In genomic region chr4:185512516-185512915, GRCh38 we compare ENCODE assay signal across 16 cellular contexts. TPM values are rescaled to one million over a fixed set of nuclear protein-coding genes. Genes with fewer than 3 reads are reported as not detected.
DNase-seq lines count a peak whose midpoint lies in the region; ATAC-seq, FAIRE-seq and TF ChIP-seq lines count a peak whose summit lies in the region.
"Had no signal": no experiment of that assay in that cellular context is flagged by ENCODE, and none has a peak within 500 bp of the region (broad histone marks: within the 10 kb centered on the region; RNA-seq: fewer than 3 reads in every experiment).

No MANE protein-coding gene starts in this region.

- H3K4me1 ChIP-seq in esophagus squamous epithelium: peaks cover 0 to 24% (median 0%) of the 10 kb centered on the region in 3 donors
- peaks cover 0 to 5% (median 0%) of the 10 kb centered on the region in 3 donors for H3K4me1 ChIP-seq in pancreas

- POLR2A ChIA-PET in BJ (lab: Charles Lee) (no interaction called here), RWPE1 (lab: Yijun Ruan, JAX; ENCODE audit: low non-redundant PET) (no interaction called here)

- CTCF ChIA-PET in BJ (lab: Yijun Ruan, JAX) (interaction anchor here (0.6 to 1.6 kb wide), 3 partner anchors 83 to 471 kb away, joined by 3 to 5 read pairs (median 4); no protein-coding TSS in a partner anchor), RWPE1 (lab: Yijun Ruan, JAX) (interaction anchor here (0.9 kb wide), 1 partner anchor 12 kb away, joined by 5 read pairs; no protein-coding TSS in a partner anchor)

- ATAC-seq in GM21367 (IDR thresholded peaks at IDR 0.05; ENCODE audit: unreplicated experiment) (no peak), pancreas (no peak)

- no peak for TF ChIP-seq POLR2A in esophagus squamous epithelium (IDR thresholded peaks at IDR 0.05)

- 55 to 60% methylated on average over 3 of the region's 3 CpGs for WGBS in esophagus squamous epithelium, 2 donors
- 89 to 98% methylated on average over 3 of the region's 3 CpGs for WGBS in pancreas, 2 donors

- no peaks in the 10 kb centered on the region for H3K36me3 ChIP-seq in BJ (ENCODE audit: control insufficient read depth, insufficient read depth, low read length)
- H3K36me3 ChIP-seq in esophagus squamous epithelium: no peaks in the 10 kb centered on the region
- no peaks in the 10 kb centered on the region for H3K36me3 ChIP-seq in pancreas

- H3K27ac ChIP-seq in RWPE1: no peak overlapping the region
- H3K27ac ChIP-seq in esophagus squamous epithelium: peak overlapping the region in 3 of 4 donors; percentile 11 to 69 (median 58)
- no peak overlapping the region for H3K27ac ChIP-seq in pancreas

- FAIRE-seq in pancreas (lab: Jason Lieb, UNC): no peak
- FAIRE-seq: colon had no signal

- no peaks in the 10 kb centered on the region for H3K9me3 ChIP-seq in esophagus squamous epithelium
- no peaks in the 10 kb centered on the region for H3K9me3 ChIP-seq in pancreas
- H3K9me3 ChIP-seq: stomach had no signal

- no peak for TF ChIP-seq CTCF in BJ (IDR thresholded peaks at IDR 0.05; ENCODE audit: insufficient read depth, low read depth, low read length)
- no peak for TF ChIP-seq CTCF in RWPE1 (conservative IDR thresholded peaks at IDR 0.05; ENCODE audit: low read depth)
- no peak for TF ChIP-seq CTCF in esophagus squamous epithelium (IDR thresholded peaks at IDR 0.05)
- no peak for TF ChIP-seq CTCF in pancreas (IDR thresholded peaks at IDR 0.05)

- DNase-seq in BJ (ENCODE audit: low read depth): peak; percentile 9
- DNase-seq in RWPE1 (ENCODE audit: low spot score): peak; percentile 20
- no peak for DNase-seq in esophagus squamous epithelium (lab: John Stamatoyannopoulos, UW)
- DNase-seq in renal cortical epithelial cell (ENCODE audit: low read depth): peak; percentile 54
- no peak for DNase-seq in putamen (ENCODE audit: low spot score)
- DNase-seq in pancreas: no peak
- no peak for DNase-seq in cerebellar cortex (ENCODE audit: low spot score)
- DNase-seq: activated CD4-positive, alpha-beta T cell treated with anti-CD3 and anti-CD28 coated beads for 4 hours; C1 segment of cervical spinal cord; DND-41; NCI-H1930; NCI-H774; RPMI8226; stomach had no signal

- H3K4me3 ChIP-seq in BJ (ENCODE audit: low read depth, low read length) (no peak overlapping the region), esophagus squamous epithelium (no peak overlapping the region), pancreas (no peak overlapping the region)
- H3K4me3 ChIP-seq: stomach had no signal

- H3K27me3 ChIP-seq in BJ (ENCODE audit: control insufficient read depth, insufficient read depth, low read length): no peaks in the 10 kb centered on the region
- peaks cover 0 to 3% (median 0%) of the 10 kb centered on the region in 4 donors for H3K27me3 ChIP-seq in esophagus squamous epithelium
- no peaks in the 10 kb centered on the region for H3K27me3 ChIP-seq in pancreas
- H3K27me3 ChIP-seq: stomach had no signal

- intact Hi-C loops in esophagus squamous epithelium (cut with DNase I): no loop called here
- intact Hi-C loops in pancreas (cut with DNase I): no loop called here

RNA-seq across cellular contexts. Expression of gene PDLIM3, which starts 22.8 kb away (rescaled TPM):
- 0.05 and 0.11 TPM in 2 replicates for polyA plus RNA-seq in BJ (2011; rRNA removed)
- polyA minus RNA-seq in BJ (2011; rRNA and poly(A)+ RNA removed): not detected in 2 replicates
- 100 to 1,000 TPM in 1 of 4 donors, 10 to 100 TPM in 3; 13.9 to 322 (median 44.6) TPM for total RNA-seq in esophagus squamous epithelium
- total RNA-seq in renal cortical epithelial cell: 2.0 and 6.1 TPM in 2 replicates
- total RNA-seq in pancreas: 10 to 100 TPM in 3 of 6 donors, 1 to 10 TPM in 3; 6.3 to 32.9 (median 10.7) TPM
- 10 to 100 TPM; 30.6 to 50.5 TPM for polyA plus RNA-seq in pancreas

RNA-seq across cellular contexts. Expression of gene CCDC110, which starts 41.0 kb away (rescaled TPM):
- not detected in 2 replicates for polyA plus RNA-seq in BJ (2011; rRNA removed)
- not detected in 2 replicates for polyA minus RNA-seq in BJ (2011; rRNA and poly(A)+ RNA removed)
- total RNA-seq in esophagus squamous epithelium: 1 to 10 TPM in 3 of 4 donors, under 1 TPM in 1; 0.18 to 2.3 (median 1.3) TPM
- 0.87 and 4.4 TPM in 2 replicates for total RNA-seq in renal cortical epithelial cell
- 10 to 100 TPM; 11.2 to 25.8 (median 19.6) TPM for total RNA-seq in pancreas
- 1 to 10 TPM; 4.1 to 6.2 TPM for polyA plus RNA-seq in pancreas

Comparison
In these comparisons a context has a peak if more than half of its experiments do, and no peak if none do; other contexts are left out.
1. DNase-seq: peak in BJ (single experiment), RWPE1 (single experiment) and renal cortical epithelial cell (single experiment); none in esophagus squamous epithelium (single experiment), putamen (single experiment), pancreas (0 of 6) and cerebellar cortex (single experiment).
2. H3K27ac ChIP-seq: peak in esophagus squamous epithelium (3 of 4); none in RWPE1 (single experiment) and pancreas (0 of 4).